13 cellular contexts compared by ENCODE assay signal in the genomic region with DNA sequence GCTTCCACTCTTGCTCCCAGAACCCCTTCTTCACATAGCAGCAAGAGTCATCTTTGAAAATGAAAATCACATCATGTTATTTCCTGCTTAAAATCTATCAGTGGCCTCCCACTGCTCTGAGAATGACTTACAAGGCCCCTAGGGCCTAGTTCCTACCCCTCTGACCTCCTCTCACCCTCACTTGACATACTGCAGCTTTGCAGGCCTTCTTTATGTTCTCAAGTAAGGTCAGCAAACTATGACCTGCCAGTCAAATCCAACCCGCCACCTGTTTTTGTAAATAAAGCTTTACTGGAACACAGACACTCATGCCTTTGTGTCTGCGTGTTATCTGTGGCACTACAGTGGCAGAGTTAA.
DNase-seq lines count a peak whose midpoint lies in the region; ATAC-seq, FAIRE-seq and TF ChIP-seq lines count a peak whose summit lies in the region.
"Had no signal": no experiment of that assay in that cellular context is flagged by ENCODE, and none has a peak within 500 bp of the region (broad histone marks: within the 10 kb centered on the region; RNA-seq: fewer than 3 reads in every experiment).

No MANE protein-coding gene starts in this region.

- H3K4me1 ChIP-seq in A549: peaks cover 28% of the 10 kb centered on the region
- H3K4me1 ChIP-seq in RWPE2 (ENCODE audit: insufficient read depth, poor library complexity, severe bottlenecking): peaks cover 8% of the 10 kb centered on the region

- DNase-seq in A549 (ENCODE audit: low read depth in 1 of 2, low spot score in 1 of 2) (no peak), RWPE2 (ENCODE audit: low spot score) (no peak), urothelium cell line (ENCODE audit: low spot score) (no peak), NCI-H1048 (lab: John Stamatoyannopoulos, UW) (no peak), NCI-H1105 (lab: John Stamatoyannopoulos, UW) (no peak)
- DNase-seq: ovary; stimulated activated CD4-positive, alpha-beta T cell treated with anti-CD3 and anti-CD28 coated beads, Interleukin-4, amount 100 ng/mL, for 1 hour had no signal

- H3K4me3 ChIP-seq in A549: no peak overlapping the region
- no peak overlapping the region for H3K4me3 ChIP-seq in RWPE2 (ENCODE audit: severe bottlenecking)
- H3K4me3 ChIP-seq: lung, ovary, suprapubic skin had no signal

- CTCF ChIA-PET in A549 (lab: Yijun Ruan, JAX): interaction anchor here (1.0 to 3.6 kb wide), 7 partner anchors 10 to 607 kb away, joined by 3 to 25 read pairs (median 4); no protein-coding TSS in a partner anchor

- no peak for FAIRE-seq in A549 (lab: Jason Lieb, UNC)
- FAIRE-seq in urothelium cell line (lab: Jason Lieb, UNC): no peak
- FAIRE-seq: H54 had no signal

- H3K4me2 ChIP-seq in A549: peak overlapping the region; percentile 45; the same call in 2 of the 3 replicates

- WGBS in A549 (ENCODE audit: missing lambda C conversion rate): 86% methylated on average over 2 of the region's 2 CpGs

- H3K9me3 ChIP-seq in A549: no peaks in the 10 kb centered on the region
- no peaks in the 10 kb centered on the region for H3K9me3 ChIP-seq in RWPE2 (ENCODE audit: severe bottlenecking)
- H3K9me3 ChIP-seq: ovary, suprapubic skin had no signal

- H3K27me3 ChIP-seq in RWPE2 (ENCODE audit: insufficient read depth, poor library complexity, severe bottlenecking): no peaks in the 10 kb centered on the region
- H3K27me3 ChIP-seq: ovary, suprapubic skin had no signal

- H3K36me3 ChIP-seq in RWPE2 (ENCODE audit: low read depth): no peaks in the 10 kb centered on the region
- H3K36me3 ChIP-seq: ovary had no signal

- no peak for TF ChIP-seq RAD21 in A549 (conservative IDR thresholded peaks at IDR 0.05 in 1 of 2, IDR thresholded peaks at IDR 0.05 in 1 of 2)

- TF ChIP-seq POLR2A in A549 (IDR thresholded peaks at IDR 0.05; ENCODE audit: low read length): no peak

- POLR2A ChIA-PET in A549 (lab: Yijun Ruan, JAX): interaction anchor here (0.9 kb wide), 1 partner anchor 186 kb away, joined by 3 read pairs; no protein-coding TSS in a partner anchor

- no peak for TF ChIP-seq EP300 in A549 (IDR thresholded peaks at IDR 0.05)

- TF ChIP-seq CTCF in A549 (IDR thresholded peaks at IDR 0.05) (no peak), RWPE2 (IDR thresholded peaks at IDR 0.05; ENCODE audit: poor library complexity, severe bottlenecking) (no peak)

- H3K27ac ChIP-seq in A549 (peak overlapping the region; percentile 25 to 61; a peak in 5 of 6 replicates), RWPE2 (ENCODE audit: poor library complexity, severe bottlenecking) (peak overlapping the region; percentile 10)
- H3K27ac ChIP-seq: ovary, suprapubic skin had no signal

- no peak for ATAC-seq in A549
- peak; percentile 36 for ATAC-seq in GM18511 (IDR thresholded peaks at IDR 0.05; ENCODE audit: unreplicated experiment)
- peak; percentile 31 for ATAC-seq in HG02642 (IDR thresholded peaks at IDR 0.05; ENCODE audit: poor library complexity, unreplicated experiment)
- no peak for ATAC-seq in RWPE2 (ENCODE audit: low read depth)
- no peak for ATAC-seq in GM19328 (IDR thresholded peaks at IDR 0.05; ENCODE audit: unreplicated experiment)

TF ChIP-seq in A549, 52 proteins besides CTCF, POLR2A, EP300 and RAD21:
- TF ChIP-seq E2F6 (IDR thresholded peaks at IDR 0.05; ENCODE audit: borderline replicate concordance, low read depth) (no peak), HDAC2 (IDR thresholded peaks at IDR 0.05) (no peak), JUNB (IDR thresholded peaks at IDR 0.05) (no peak), CBX2 (IDR thresholded peaks at IDR 0.05; ENCODE audit: borderline replicate concordance, low read depth) (no peak), CBX8 (IDR thresholded peaks at IDR 0.05) (no peak), SREBF2 (IDR thresholded peaks at IDR 0.05) (no peak), KDM5A (IDR thresholded peaks at IDR 0.05) (no peak), EHF (CRISPR knock-in tag; IDR thresholded peaks at IDR 0.05) (no peak), REST (IDR thresholded peaks at IDR 0.05) (no peak), TFCP2L1 (CRISPR knock-in tag; IDR thresholded peaks at IDR 0.05) (no peak), EHMT2 (IDR thresholded peaks at IDR 0.05; ENCODE audit: low read depth) (no peak), HEYL (CRISPR knock-in tag; IDR thresholded peaks at IDR 0.05) (no peak), CHD2 (IDR thresholded peaks at IDR 0.05; ENCODE audit: low read length, partially characterized antibody) (no peak)

Comparison
In these comparisons a context has a peak if more than half of its experiments do, and no peak if none do; other contexts are left out.
1. ATAC-seq: peak in GM18511 (single experiment) and HG02642 (single experiment); none in A549 (0 of 2), RWPE2 (single experiment) and GM19328 (single experiment).